ENCODE assay signal across 8 cellular contexts in genomic region chr17:30709641-30710295, GRCh38.
DNase-seq lines count a peak whose midpoint lies in the region; ATAC-seq and TF ChIP-seq lines count a peak whose summit lies in the region.
"Not testable (repeated sequence)": the region's sequence is repeated elsewhere in the genome, so short reads cannot be mapped to it uniquely, and the experiment has no call there.

No MANE protein-coding gene starts in this region.

- H3K9me3 Mint-ChIP-seq in activated T-helper 1 cell treated with anti-CD3 and anti-CD28 coated beads, Interleukin-12 subunit alpha, Interleukin-12 subunit beta, Interleukin-2, Interleukin-4 antibody, amounts not matched to agents 30 ng/mL and 10 ng/mL and 1 ng/mL, durations not matched to agents 14 hours and 24 hours and 36 hours; natural killer cell treated with Interleukin-12 subunit alpha and Interleukin-12 subunit beta and Interleukin-15 and Interleukin-18, amount 100 ng/mL, for 72 hours; stimulated activated naive B cell treated with anti-CD40 and anti-IgM and Interleukin-4, amounts not matched to agents 10 μg/mL and 1 μg/mL and 100 μg/mL, for 72 hours: not testable (repeated sequence)

- POLR2A ChIA-PET in PC-9 (lab: Charles Lee; ENCODE audit: unreplicated experiment) = not testable (repeated sequence)

- H3K27me3 ChIP-seq in HUES64 (ENCODE audit: insufficient read depth, low read length); PC-9 (ENCODE audit: insufficient read depth, low read depth); right atrium auricular region: not testable (repeated sequence)

- not testable (repeated sequence) for H3K9me2 ChIP-seq in PC-9 (ENCODE audit: insufficient read depth)

- not testable (repeated sequence) for TF ChIP-seq CTCF in PC-9 (conservative IDR thresholded peaks at IDR 0.05); right atrium auricular region (IDR thresholded peaks at IDR 0.05)

- not testable (repeated sequence) for H3K36me3 ChIP-seq in HUES64 (ENCODE audit: insufficient read depth, low read length); PC-9 (ENCODE audit: low read depth); right atrium auricular region

- H3F3A ChIP-seq in PC-9 (ENCODE audit: insufficient read depth, low read depth) = not testable (repeated sequence)

- DNase-seq in CD1c-positive myeloid dendritic cell (ENCODE audit: extremely low spot score) (peak; percentile 45), PC-9 (peak in 1 of 2 experiments; percentile 16)
- DNase-seq in activated T-helper 1 cell treated with anti-CD3 and anti-CD28 coated beads, Interleukin-12 subunit alpha, Interleukin-12 subunit beta, Interleukin-2, Interleukin-4 antibody, amounts not matched to agents 30 ng/mL and 10 ng/mL and 1 ng/mL, durations not matched to agents 14 hours and 24 hours and 36 hours (ENCODE audit: low spot score); right atrium auricular region (ENCODE audit: low spot score); natural killer cell treated with Interleukin-12 subunit alpha and Interleukin-12 subunit beta and Interleukin-15 and Interleukin-18, amount 100 ng/mL, for 72 hours (ENCODE audit: low spot score); stimulated activated naive B cell treated with anti-CD40 and anti-IgM and Interleukin-4, amounts not matched to agents 10 μg/mL and 1 μg/mL and 100 μg/mL, for 72 hours: not testable (repeated sequence)

- H4K20me1 ChIP-seq in PC-9 (ENCODE audit: insufficient read depth) = not testable (repeated sequence)

- H3K4me3 Mint-ChIP-seq in activated T-helper 1 cell treated with anti-CD3 and anti-CD28 coated beads, Interleukin-12 subunit alpha, Interleukin-12 subunit beta, Interleukin-2, Interleukin-4 antibody, amounts not matched to agents 30 ng/mL and 10 ng/mL and 1 ng/mL, durations not matched to agents 14 hours and 24 hours and 36 hours = peak overlapping the region; percentile 89
- peak overlapping the region; percentile 86 for H3K4me3 Mint-ChIP-seq in natural killer cell treated with Interleukin-12 subunit alpha and Interleukin-12 subunit beta and Interleukin-15 and Interleukin-18, amount 100 ng/mL, for 72 hours
- H3K4me3 Mint-ChIP-seq in stimulated activated naive B cell treated with anti-CD40 and anti-IgM and Interleukin-4, amounts not matched to agents 10 μg/mL and 1 μg/mL and 100 μg/mL, for 72 hours = peak overlapping the region; percentile 83 to 87

- not testable (repeated sequence) for H3K4me1 ChIP-seq in HUES64 (ENCODE audit: insufficient read depth, low read length); PC-9 (replicated peaks; ENCODE audit: insufficient read depth)
- peaks cover 0 to 33% of the 10 kb centered on the region in 2 donors for H3K4me1 ChIP-seq in right atrium auricular region

- H3K9ac ChIP-seq in HUES64 (ENCODE audit: low read depth, low read length) = peak overlapping the region; percentile 61

- not testable (repeated sequence) for H3K9me3 ChIP-seq in HUES64 (ENCODE audit: insufficient read depth, low read depth, low read length); PC-9 (ENCODE audit: insufficient read depth, low read depth); right atrium auricular region

- H3K4me1 Mint-ChIP-seq in activated T-helper 1 cell treated with anti-CD3 and anti-CD28 coated beads, Interleukin-12 subunit alpha, Interleukin-12 subunit beta, Interleukin-2, Interleukin-4 antibody, amounts not matched to agents 30 ng/mL and 10 ng/mL and 1 ng/mL, durations not matched to agents 14 hours and 24 hours and 36 hours (ENCODE audit: low read depth) = peaks cover 19% of the 10 kb centered on the region
- H3K4me1 Mint-ChIP-seq in natural killer cell treated with Interleukin-12 subunit alpha and Interleukin-12 subunit beta and Interleukin-15 and Interleukin-18, amount 100 ng/mL, for 72 hours (ENCODE audit: low read depth in 2 of 2) = peaks cover 33 to 39% of the 10 kb centered on the region in 2 donors
- H3K4me1 Mint-ChIP-seq in stimulated activated naive B cell treated with anti-CD40 and anti-IgM and Interleukin-4, amounts not matched to agents 10 μg/mL and 1 μg/mL and 100 μg/mL, for 72 hours = peaks cover 37 to 60% of the 10 kb centered on the region in 2 donors

- ATAC-seq in natural killer cell treated with Interleukin-12 subunit alpha and Interleukin-12 subunit beta and Interleukin-15 and Interleukin-18, amount 100 ng/mL, for 72 hours = peak in 1 of 2 donors; percentile 4
- not testable (repeated sequence) for ATAC-seq in stimulated activated naive B cell treated with anti-CD40 and anti-IgM and Interleukin-4, amounts not matched to agents 10 μg/mL and 1 μg/mL and 100 μg/mL, for 72 hours (replicated peaks)

- H2AFZ ChIP-seq in PC-9 = peak overlapping the region; percentile 74

- CTCF ChIA-PET in PC-9 (lab: Charles Lee) = interaction anchor here (0.7 kb wide), 1 partner anchor 13 kb away, joined by 3 read pairs; no protein-coding TSS in a partner anchor

- H3K4me3 ChIP-seq in HUES64 (ENCODE audit: low read length) (peak overlapping the region; percentile 85), PC-9 (peak overlapping the region; percentile 71), right atrium auricular region (peak overlapping the region; percentile 70 to 85)

- intact Hi-C loops in PC-9 (cut with micrococcal nuclease; ENCODE audit: unreplicated experiment) = loop anchor here (10.0 kb wide), 1 partner anchor 235 kb away; the partner anchor contains the start of gene GOSR1
- intact Hi-C loops in activated T-helper 1 cell treated with anti-CD3 and anti-CD28 coated beads, Interleukin-12 subunit alpha, Interleukin-12 subunit beta, Interleukin-2, Interleukin-4 antibody, amounts not matched to agents 30 ng/mL and 10 ng/mL and 1 ng/mL, durations not matched to agents 14 hours and 24 hours and 36 hours (cut with micrococcal nuclease) = not testable (repeated sequence)

- under 1% methylated on average over 79 of the region's 81 CpGs for WGBS in HUES64

- peaks cover 56% of the 10 kb centered on the region for H3K27me3 Mint-ChIP-seq in activated T-helper 1 cell treated with anti-CD3 and anti-CD28 coated beads, Interleukin-12 subunit alpha, Interleukin-12 subunit beta, Interleukin-2, Interleukin-4 antibody, amounts not matched to agents 30 ng/mL and 10 ng/mL and 1 ng/mL, durations not matched to agents 14 hours and 24 hours and 36 hours (ENCODE audit: insufficient read depth)
- not testable (repeated sequence) for H3K27me3 Mint-ChIP-seq in natural killer cell treated with Interleukin-12 subunit alpha and Interleukin-12 subunit beta and Interleukin-15 and Interleukin-18, amount 100 ng/mL, for 72 hours
- H3K27me3 Mint-ChIP-seq in stimulated activated naive B cell treated with anti-CD40 and anti-IgM and Interleukin-4, amounts not matched to agents 10 μg/mL and 1 μg/mL and 100 μg/mL, for 72 hours = peaks cover 39% of the 10 kb centered on the region in 2 donors

- peaks cover 27% of the 10 kb centered on the region for H3K79me2 ChIP-seq in PC-9 (ENCODE audit: low read depth)

- not testable (repeated sequence) for BruUV-seq in PC-9 (replicated peaks; lab: Mats Ljungman, UMichigan)

- H3K4me2 ChIP-seq in PC-9 = peak overlapping the region; percentile 71

- peak overlapping the region; percentile 23 for H3K27ac Mint-ChIP-seq in activated T-helper 1 cell treated with anti-CD3 and anti-CD28 coated beads, Interleukin-12 subunit alpha, Interleukin-12 subunit beta, Interleukin-2, Interleukin-4 antibody, amounts not matched to agents 30 ng/mL and 10 ng/mL and 1 ng/mL, durations not matched to agents 14 hours and 24 hours and 36 hours
- not testable (repeated sequence) for H3K27ac Mint-ChIP-seq in natural killer cell treated with Interleukin-12 subunit alpha and Interleukin-12 subunit beta and Interleukin-15 and Interleukin-18, amount 100 ng/mL, for 72 hours
- peak overlapping the region; percentile 73 for H3K27ac Mint-ChIP-seq in stimulated activated naive B cell treated with anti-CD40 and anti-IgM and Interleukin-4, amounts not matched to agents 10 μg/mL and 1 μg/mL and 100 μg/mL, for 72 hours

- not testable (repeated sequence) for H3K36me3 Mint-ChIP-seq in activated T-helper 1 cell treated with anti-CD3 and anti-CD28 coated beads, Interleukin-12 subunit alpha, Interleukin-12 subunit beta, Interleukin-2, Interleukin-4 antibody, amounts not matched to agents 30 ng/mL and 10 ng/mL and 1 ng/mL, durations not matched to agents 14 hours and 24 hours and 36 hours (ENCODE audit: low read depth); natural killer cell treated with Interleukin-12 subunit alpha and Interleukin-12 subunit beta and Interleukin-15 and Interleukin-18, amount 100 ng/mL, for 72 hours; stimulated activated naive B cell treated with anti-CD40 and anti-IgM and Interleukin-4, amounts not matched to agents 10 μg/mL and 1 μg/mL and 100 μg/mL, for 72 hours

- H3K27ac ChIP-seq in HUES64 (ENCODE audit: low read depth, low read length) = peak overlapping the region; percentile 97; the same call in 1 of the 2 replicates
- not testable (repeated sequence) for H3K27ac ChIP-seq in PC-9
- peak overlapping the region; percentile 19 for H3K27ac ChIP-seq in cingulate gyrus (ENCODE audit: low read depth, low read length)
- H3K27ac ChIP-seq in right atrium auricular region = peak overlapping the region in 1 of 2 donors; percentile 57
